Comparison of ENCODE assay signal across 8 cellular contexts in genomic region chr7:44797329-44798258, GRCh38. TPM values are rescaled to one million over a fixed set of nuclear protein-coding genes. Genes with fewer than 3 reads are reported as not detected.
DNase-seq lines count a peak whose midpoint lies in the region; ATAC-seq and TF ChIP-seq lines count a peak whose summit lies in the region.

No MANE protein-coding gene starts in this region.

- H3K27me3 ChIP-seq in AG04450 (ENCODE audit: control insufficient read depth, insufficient read depth, low read length): no peaks in the 10 kb centered on the region

- CTCF ChIA-PET in AG04450 (lab: Charles Lee): interaction anchor here (1.0 to 1.5 kb wide), 4 partner anchors 49 to 339 kb away, joined by 3 to 5 read pairs (median 3); no protein-coding TSS in a partner anchor

- peak; percentile 48 for TF ChIP-seq CTCF in AG04450 (IDR thresholded peaks at IDR 0.05; ENCODE audit: low read depth, low read length)

- H3K27ac ChIP-seq in AG04450 (ENCODE audit: low read depth, low read length): peak overlapping the region; percentile 94

- H3K9me3 ChIP-seq in AG04450 (ENCODE audit: control insufficient read depth, insufficient read depth, low read length): no peaks in the 10 kb centered on the region

- ATAC-seq in GM18873 (IDR thresholded peaks at IDR 0.05; ENCODE audit: low FRiP score, unreplicated experiment) (peak; percentile 25), HG03196 (IDR thresholded peaks at IDR 0.05; ENCODE audit: unreplicated experiment) (peak; percentile 55)

- peak overlapping the region; percentile 99 for H3K4me3 ChIP-seq in AG04450 (ENCODE audit: low read depth, low read length)

- DNase-seq in AG04450 (ENCODE audit: low read depth, low spot score) (peak; percentile 65), NCI-H446 (lab: John Stamatoyannopoulos, UW) (peak; percentile 75 to 88), cerebellar cortex (ENCODE audit: low spot score) (peak; percentile 92), islet precursor cell (peak; percentile 90)
- DNase-seq in activated CD4-positive, alpha-beta T cell treated with anti-CD3 and anti-CD28 coated beads for 1 hour: peak; percentile 71
- DNase-seq in stimulated activated CD4-positive, alpha-beta T cell treated with anti-CD3 and anti-CD28 coated beads, Interleukin-12 subunit alpha, Interleukin-12 subunit beta, amount 100 ng/mL, for 24 hours (ENCODE audit: low read depth in 2 of 2): peak; percentile 62 to 77

- POLR2A ChIA-PET in AG04450 (lab: Yijun Ruan, JAX): interaction anchor here (0.6 to 1.4 kb wide), 17 partner anchors 19 to 224 kb away, joined by 3 to 8 read pairs (median 4); partner anchors contain the start of genes DDX56, H2AZ2, OGDH and PURB

RNA-seq across cellular contexts. Expression of gene PPIA, which starts 1.1 kb away (rescaled TPM):
- 4,846 and 5,100 TPM in 2 replicates for polyA plus RNA-seq in AG04450 (2011; rRNA removed)
- 704 and 770 TPM in 2 replicates for polyA minus RNA-seq in AG04450 (2011; rRNA and poly(A)+ RNA removed)

RNA-seq across cellular contexts. Expression of gene ZMIZ2, which starts 48.9 kb away (rescaled TPM):
- polyA plus RNA-seq in AG04450 (2011; rRNA removed): 4.8 and 7.7 TPM in 2 replicates
- 14.7 and 18.6 TPM in 2 replicates for polyA minus RNA-seq in AG04450 (2011; rRNA and poly(A)+ RNA removed)

RNA-seq across cellular contexts. Expression of gene H2AZ2, which starts 50.3 kb away (rescaled TPM):
- polyA plus RNA-seq in AG04450 (2011; rRNA removed): 141 and 164 TPM in 2 replicates
- 96.0 and 107 TPM in 2 replicates for polyA minus RNA-seq in AG04450 (2011; rRNA and poly(A)+ RNA removed)

Comparison
In these comparisons a context has a peak if more than half of its experiments do, and no peak if none do; other contexts are left out.
1. Peak in every context shown above with its lines: DNase-seq, ATAC-seq, H3K4me3 ChIP-seq and H3K27ac ChIP-seq.